In the genomic region with DNA sequence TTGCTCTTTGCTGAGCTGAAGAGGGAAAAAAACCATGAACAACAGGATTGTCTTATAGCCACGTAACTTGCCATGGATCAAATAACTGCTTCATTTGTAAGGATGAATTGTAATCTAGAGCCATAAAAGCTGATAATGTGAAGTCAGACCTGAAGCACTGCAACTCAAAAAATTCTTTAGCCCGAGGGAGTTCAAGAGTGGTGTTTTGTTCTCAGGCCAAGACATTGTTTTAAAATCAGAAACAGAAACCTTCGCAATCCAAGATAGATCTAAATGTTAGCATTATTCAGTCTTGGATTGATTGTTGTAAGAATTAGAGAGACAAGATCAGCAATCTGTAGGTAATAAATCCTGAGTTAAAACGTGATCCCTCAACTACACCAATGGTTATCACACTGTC, we compare ENCODE assay signal across 18 cellular contexts. TPM values are rescaled to one million over a fixed set of nuclear protein-coding genes. Genes with fewer than 3 reads are reported as not detected.
"Had no signal": no experiment of that assay in that cellular context is flagged by ENCODE, and none has a peak within 500 bp of the region (broad histone marks: within the 10 kb centered on the region; RNA-seq: fewer than 3 reads in every experiment).

TSS of gene TRAPPC3L (minus strand) at position 24 of the 400 bp plus-strand sequence. CDS start 170 bp downstream, outside the sequence.

- H3K27me3 ChIP-seq: ascending aorta, right lobe of liver, suprapubic skin had no signal

- H3K9me3 ChIP-seq: ascending aorta, esophagus muscularis mucosa, psoas muscle, right lobe of liver, suprapubic skin had no signal

- DNase-seq: activated CD4-positive, alpha-beta memory T cell treated with anti-CD3 and anti-CD28 coated beads for 36 hours; activated CD8-positive, alpha-beta memory T cell treated with anti-CD3 and anti-CD28 coated beads, Interleukin-2, amount 50 U/mL, for 4 hours; activated naive CD8-positive, alpha-beta T cell treated with anti-CD3 and anti-CD28 coated beads, Interleukin-2, amount 10 ng/mL, durations not matched to agents 7 days and 5 days; activated T-cell treated with anti-CD3 and anti-CD28 coated beads, Interleukin-2, amount 50 U/mL, for 72 hours; hypothalamus; midbrain; naive B cell; psoas muscle; right lobe of liver; stimulated activated CD4-positive, alpha-beta T cell treated with anti-CD3 and anti-CD28 coated beads, Interleukin-2, amount 100 ng/mL, for 24 hours; stimulated activated naive CD4-positive, alpha-beta T cell treated with Interleukin-2 at 50 U/mL for 16 hours; T1000 had no signal

- H3K9me3 Mint-ChIP-seq: activated CD4-positive, alpha-beta memory T cell treated with anti-CD3 and anti-CD28 coated beads for 36 hours; activated naive CD8-positive, alpha-beta T cell treated with anti-CD3 and anti-CD28 coated beads, Interleukin-2, amount 10 ng/mL, durations not matched to agents 7 days and 5 days; activated T-cell treated with anti-CD3 and anti-CD28 coated beads, Interleukin-2, amount 50 U/mL, for 72 hours; naive B cell; type B pancreatic cell had no signal

- H3K27ac Mint-ChIP-seq: activated CD4-positive, alpha-beta memory T cell treated with anti-CD3 and anti-CD28 coated beads for 36 hours; activated naive CD8-positive, alpha-beta T cell treated with anti-CD3 and anti-CD28 coated beads, Interleukin-2, amount 10 ng/mL, durations not matched to agents 7 days and 5 days; activated T-cell treated with anti-CD3 and anti-CD28 coated beads, Interleukin-2, amount 50 U/mL, for 72 hours; type B pancreatic cell had no signal

- H3K36me3 Mint-ChIP-seq: activated CD4-positive, alpha-beta memory T cell treated with anti-CD3 and anti-CD28 coated beads for 36 hours; activated naive CD8-positive, alpha-beta T cell treated with anti-CD3 and anti-CD28 coated beads, Interleukin-2, amount 10 ng/mL, durations not matched to agents 7 days and 5 days; naive B cell; type B pancreatic cell had no signal

- H3K4me1 Mint-ChIP-seq: activated naive CD8-positive, alpha-beta T cell treated with anti-CD3 and anti-CD28 coated beads, Interleukin-2, amount 10 ng/mL, durations not matched to agents 7 days and 5 days; naive B cell had no signal

- H3K4me3 ChIP-seq: ascending aorta, esophagus muscularis mucosa, psoas muscle, right lobe of liver, suprapubic skin had no signal

- H3K36me3 ChIP-seq: ascending aorta, esophagus muscularis mucosa, right lobe of liver, suprapubic skin had no signal

- H3K4me3 Mint-ChIP-seq: activated CD4-positive, alpha-beta memory T cell treated with anti-CD3 and anti-CD28 coated beads for 36 hours; activated naive CD8-positive, alpha-beta T cell treated with anti-CD3 and anti-CD28 coated beads, Interleukin-2, amount 10 ng/mL, durations not matched to agents 7 days and 5 days; activated T-cell treated with anti-CD3 and anti-CD28 coated beads, Interleukin-2, amount 50 U/mL, for 72 hours; naive B cell; type B pancreatic cell had no signal

- ATAC-seq: activated T-cell treated with anti-CD3 and anti-CD28 coated beads, Interleukin-2, amount 50 U/mL, for 72 hours; psoas muscle; right lobe of liver had no signal

- H3K4me1 ChIP-seq: ascending aorta, esophagus muscularis mucosa, psoas muscle, suprapubic skin had no signal

- H3K27ac ChIP-seq: ascending aorta, esophagus muscularis mucosa, psoas muscle, right lobe of liver, suprapubic skin, VCaP had no signal

RNA-seq across cellular contexts. Expression of gene TRAPPC3L, which starts in this region (rescaled TPM):
- total RNA-seq: activated CD4-positive, alpha-beta memory T cell treated with anti-CD3 and anti-CD28 coated beads for 36 hours; activated naive CD8-positive, alpha-beta T cell treated with anti-CD3 and anti-CD28 coated beads, Interleukin-2, amount 10 ng/mL, durations not matched to agents 7 days and 5 days; activated T-cell treated with anti-CD3 and anti-CD28 coated beads, Interleukin-2, amount 50 U/mL, for 72 hours; ascending aorta; lower leg skin; psoas muscle; suprapubic skin had no signal
